Comparison of ENCODE assay signal across 5 cellular contexts in the genomic region with DNA sequence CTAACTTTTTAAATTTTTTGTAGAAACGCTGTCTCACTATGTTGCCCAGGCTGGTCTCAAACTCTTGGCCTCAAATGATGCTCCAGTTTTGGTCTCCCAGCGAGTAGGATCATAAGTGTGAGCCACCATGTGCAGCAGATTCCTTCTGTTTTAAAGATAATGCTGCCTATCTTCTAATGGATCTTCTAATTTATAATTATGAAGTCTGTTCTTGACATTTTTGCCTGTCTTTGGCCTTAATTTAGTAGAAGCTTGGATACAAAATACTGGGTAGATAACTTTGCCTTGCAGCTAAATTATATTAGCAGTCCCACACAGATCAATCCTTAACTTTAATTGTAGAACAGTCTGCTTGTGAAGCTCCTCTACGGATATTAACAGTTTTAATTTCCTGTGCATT.
"Had no signal": no experiment of that assay in that cellular context is flagged by ENCODE, and none has a peak within 500 bp of the region (broad histone marks: within the 10 kb centered on the region; RNA-seq: fewer than 3 reads in every experiment).

No MANE protein-coding gene starts in this region.

- H3K27ac ChIP-seq: HL-60 had no signal

- DNase-seq: IMR-90, KBM-7 had no signal

- H3K4me3 ChIP-seq: K562 had no signal

- ATAC-seq: HepG2, K562 had no signal
